In genomic region chr17:78718575-78719209, GRCh38 we compare ENCODE assay signal across 10 cellular contexts.
A peak's percentile ranks its signal among the peaks of the same experiment; 100 is the strongest.
DNase-seq lines count a peak whose midpoint lies in the region; ATAC-seq and TF ChIP-seq lines count a peak whose summit lies in the region.
"Had no signal": no experiment of that assay in that cellular context is flagged by ENCODE, and none has a peak within 500 bp of the region (broad histone marks: within the 10 kb centered on the region; RNA-seq: fewer than 3 reads in every experiment).

No MANE protein-coding gene starts in this region.

- ATAC-seq in activated T-cell treated with anti-CD3 and anti-CD28 coated beads, Interleukin-2, amount 50 U/mL, for 4 hours: no peak
- ATAC-seq in RWPE2 (ENCODE audit: low read depth) (no peak), GM18858 (IDR thresholded peaks at IDR 0.05; ENCODE audit: unreplicated experiment) (no peak), GM21447 (IDR thresholded peaks at IDR 0.05; ENCODE audit: unreplicated experiment) (no peak)

- no peaks in the 10 kb centered on the region for H3K9me3 ChIP-seq in RWPE2 (ENCODE audit: severe bottlenecking)
- H3K9me3 ChIP-seq in effector memory CD4-positive, alpha-beta T cell (ENCODE audit: control insufficient read depth, low read length): no peaks in the 10 kb centered on the region

- H3K4me1 ChIP-seq in RWPE2 (ENCODE audit: insufficient read depth, poor library complexity, severe bottlenecking): peaks cover 38% of the 10 kb centered on the region
- peaks cover 93% of the 10 kb centered on the region for H3K4me1 ChIP-seq in effector memory CD4-positive, alpha-beta T cell (ENCODE audit: control insufficient read depth, insufficient read depth, low read length, poor library complexity, severe bottlenecking)

- H3K4me1 Mint-ChIP-seq in activated T-cell treated with anti-CD3 and anti-CD28 coated beads, Interleukin-2, amount 50 U/mL, for 4 hours (ENCODE audit: low read depth): peaks cover 90% of the 10 kb centered on the region

- peak overlapping the region; percentile 43 for H3K4me3 Mint-ChIP-seq in activated T-cell treated with anti-CD3 and anti-CD28 coated beads, Interleukin-2, amount 50 U/mL, for 4 hours

- H3K27ac ChIP-seq in RWPE2 (ENCODE audit: poor library complexity, severe bottlenecking) (peak overlapping the region; percentile 60), substantia nigra (ENCODE audit: low read depth, low read length, poor library complexity, severe bottlenecking) (peak overlapping the region; percentile 95)
- H3K27ac ChIP-seq in effector memory CD4-positive, alpha-beta T cell (ENCODE audit: insufficient read depth, low read length, poor library complexity, severe bottlenecking): peak overlapping the region; percentile 14

- no peaks in the 10 kb centered on the region for H3K9me3 Mint-ChIP-seq in activated T-cell treated with anti-CD3 and anti-CD28 coated beads, Interleukin-2, amount 50 U/mL, for 4 hours

- no peak overlapping the region for H3K4me3 ChIP-seq in RWPE2 (ENCODE audit: severe bottlenecking)
- no peak overlapping the region for H3K4me3 ChIP-seq in effector memory CD4-positive, alpha-beta T cell (ENCODE audit: insufficient read depth, low read depth, low read length, poor library complexity, severe bottlenecking)

- no peaks in the 10 kb centered on the region for H3K36me3 ChIP-seq in RWPE2 (ENCODE audit: low read depth)
- H3K36me3 ChIP-seq in effector memory CD4-positive, alpha-beta T cell (ENCODE audit: control insufficient read depth, insufficient read depth, low read length): no peaks in the 10 kb centered on the region

- H3K27me3 Mint-ChIP-seq in activated T-cell treated with anti-CD3 and anti-CD28 coated beads, Interleukin-2, amount 50 U/mL, for 4 hours (ENCODE audit: low read depth): no peaks in the 10 kb centered on the region

- no peak for TF ChIP-seq CTCF in RWPE2 (IDR thresholded peaks at IDR 0.05; ENCODE audit: poor library complexity, severe bottlenecking)

- peaks cover 2% of the 10 kb centered on the region for H3K36me3 Mint-ChIP-seq in activated T-cell treated with anti-CD3 and anti-CD28 coated beads, Interleukin-2, amount 50 U/mL, for 4 hours (ENCODE audit: insufficient read depth)

- no peaks in the 10 kb centered on the region for H3K27me3 ChIP-seq in RWPE2 (ENCODE audit: insufficient read depth, poor library complexity, severe bottlenecking)
- no peaks in the 10 kb centered on the region for H3K27me3 ChIP-seq in effector memory CD4-positive, alpha-beta T cell (replicated peaks; ENCODE audit: control insufficient read depth, insufficient read depth, low read length, poor library complexity, severe bottlenecking)

- DNase-seq in activated T-cell treated with anti-CD3 and anti-CD28 coated beads, Interleukin-2, amount 50 U/mL, for 4 hours: no peak
- DNase-seq in activated T-cell treated with anti-CD3 and anti-CD28 coated beads for 4 hours (no peak), RWPE2 (ENCODE audit: low spot score) (no peak), substantia nigra (lab: John Stamatoyannopoulos, UW) (no peak), NCI-H748 (lab: John Stamatoyannopoulos, UW; ENCODE audit: unreplicated experiment) (no peak)
- DNase-seq in effector memory CD4-positive, alpha-beta T cell: no peak
- DNase-seq: central memory CD4-positive, alpha-beta T cell; NCI-H2171 had no signal

Comparison
In these comparisons a context has a peak if more than half of its experiments do, and no peak if none do; other contexts are left out.
1. H3K27ac ChIP-seq: peak in every context shown above with its lines; median percentile 95 in substantia nigra; 60 in RWPE2; 14 in effector memory CD4-positive, alpha-beta T cell.